ENCODE assay signal across 29 cellular contexts in the genomic region with DNA sequence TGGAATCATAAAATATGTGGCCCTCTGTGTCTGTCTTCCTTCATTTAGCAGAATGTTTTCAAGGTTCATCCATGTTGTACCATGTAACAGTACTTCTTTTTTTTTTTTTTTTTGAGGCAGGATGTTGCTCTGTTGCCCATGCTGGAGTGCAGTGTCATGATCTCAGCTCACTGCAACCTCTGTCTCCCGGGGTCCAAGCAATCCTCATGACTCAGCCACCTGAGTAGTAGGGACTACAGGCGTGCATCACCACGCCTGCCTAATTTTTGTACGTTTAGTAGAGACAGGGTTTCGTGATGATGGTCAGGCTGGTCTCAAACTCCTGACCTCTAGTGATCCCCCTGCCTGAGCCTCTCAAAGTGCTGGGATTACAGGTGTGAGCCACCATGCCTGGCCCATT. TPM values are rescaled to one million over a fixed set of nuclear protein-coding genes. Genes with fewer than 3 reads are reported as not detected.
DNase-seq lines count a peak whose midpoint lies in the region; ATAC-seq, FAIRE-seq and TF ChIP-seq lines count a peak whose summit lies in the region.
"Had no signal": no experiment of that assay in that cellular context is flagged by ENCODE, and none has a peak within 500 bp of the region (broad histone marks: within the 10 kb centered on the region; RNA-seq: fewer than 3 reads in every experiment).

No MANE protein-coding gene starts in this region.

- no peak for TF ChIP-seq POLR2A in HepG2 (IDR thresholded peaks at IDR 0.05; ENCODE audit: insufficient read depth in 1 of 2, low read depth in 2 of 2, low read length in 2 of 2)
- no peak for TF ChIP-seq POLR2A in right lobe of liver (IDR thresholded peaks at IDR 0.05)
- TF ChIP-seq POLR2A in erythroblast (IDR thresholded peaks at IDR 0.05; ENCODE audit: low read length), result no peak

- no peak overlapping the region for H3K9ac ChIP-seq in HepG2 (ENCODE audit: insufficient read depth, low read depth, low read length)

- H3K79me2 ChIP-seq in HepG2 (ENCODE audit: insufficient read depth, low read length) (peaks cover 76% of the 10 kb centered on the region), GM23338 (replicated peaks; ENCODE audit: insufficient read depth) (peaks cover 33% of the 10 kb centered on the region)

- TF ChIP-seq CTCF in HepG2 (CRISPR knock-in tag; IDR thresholded peaks at IDR 0.05) (no peak), right lobe of liver (IDR thresholded peaks at IDR 0.05) (no peak), GM23338 (conservative IDR thresholded peaks at IDR 0.05; ENCODE audit: low read depth in 2 of 2) (no peak), epithelial cell of esophagus (IDR thresholded peaks at IDR 0.05; ENCODE audit: insufficient read depth, low read depth, low read length, missing control alignments) (no peak)

- H3K27ac ChIP-seq in HepG2 (ENCODE audit: extremely low read length, insufficient read depth, low read length) (no peak overlapping the region), right lobe of liver (no peak overlapping the region), GM23338 (ENCODE audit: low read depth) (no peak overlapping the region)
- H3K27ac ChIP-seq: body of pancreas, C4-2B, epithelial cell of prostate, heart right ventricle, pancreas, Peyer's patch, right atrium auricular region had no signal

- peaks cover 29 to 86% of the 10 kb centered on the region in 2 experiments for H3K36me3 ChIP-seq in HepG2 (replicated peaks in 1 of 2; ENCODE audit: control insufficient read depth in 1 of 2, insufficient read depth in 2 of 2, low read length in 2 of 2)
- peaks cover 0 to 66% (median 26%) of the 10 kb centered on the region in 4 donors for H3K36me3 ChIP-seq in right lobe of liver
- H3K36me3 ChIP-seq in GM23338 (ENCODE audit: insufficient read depth), result peaks cover 13% of the 10 kb centered on the region; the same call in 1 of the 2 replicates

- 85% methylated on average over 5 of the region's 5 CpGs for WGBS in HepG2 (ENCODE audit: low lambda C conversion rate)
- 81% methylated on average over 4 of the region's 5 CpGs for WGBS in right lobe of liver (ENCODE audit: insufficient coverage, low coverage, low lambda C conversion rate, missing lambda C conversion rate)

- POLR2A ChIA-PET in HepG2 (lab: Yijun Ruan, JAX), result no interaction called here

- in situ Hi-C loops in HepG2 (cut with HindIII; ENCODE audit: extremely low pct_ligation_motif_present, low pct_unique_long_range_greater_than_20kb), result no loop called here

- no peak overlapping the region for H3K4me3 Mint-ChIP-seq in GM23338
- no peak overlapping the region for H3K4me3 Mint-ChIP-seq in stimulated activated naive B cell treated with anti-CD40 and anti-IgM and Interleukin-4, amounts not matched to agents 10 μg/mL and 1 μg/mL and 100 μg/mL, for 72 hours
- H3K4me3 Mint-ChIP-seq: activated CD4-positive, alpha-beta T cell treated with anti-CD3 and anti-CD28 coated beads for 36 hours; activated T-helper 17 cell treated with anti-CD3 and anti-CD28 coated beads, Interleukin-2, amount 50 U/mL, for 72 hours; nephron had no signal

- H3K4me3 ChIP-seq in HepG2 (replicated peaks in 1 of 3; ENCODE audit: insufficient read depth in 1 of 3, low read depth in 2 of 3, low read length in 3 of 3) (no peak overlapping the region), right lobe of liver (no peak overlapping the region), GM23338 (no peak overlapping the region), epithelial cell of esophagus (ENCODE audit: low read length) (no peak overlapping the region)
- H3K4me3 ChIP-seq: body of pancreas, heart right ventricle, pancreas, Peyer's patch, right atrium auricular region had no signal

- H3K4me1 ChIP-seq in HepG2 (ENCODE audit: insufficient read depth, low read length) (peaks cover 19% of the 10 kb centered on the region), right lobe of liver (no peaks in the 10 kb centered on the region), GM23338 (ENCODE audit: insufficient read depth) (no peaks in the 10 kb centered on the region)

- no peaks in the 10 kb centered on the region for H3K4me1 Mint-ChIP-seq in GM23338
- H3K4me1 Mint-ChIP-seq in stimulated activated naive B cell treated with anti-CD40 and anti-IgM and Interleukin-4, amounts not matched to agents 10 μg/mL and 1 μg/mL and 100 μg/mL, for 72 hours, result peaks cover 0 to 2% of the 10 kb centered on the region in 2 donors
- H3K4me1 Mint-ChIP-seq: nephron had no signal

- BruUV-seq in HepG2 (replicated peaks; lab: Mats Ljungman, UMichigan), result no TSS peak

- CTCF ChIA-PET in HepG2 (lab: Yijun Ruan, JAX; ENCODE audit: low intra/inter-chr PET ratio, low total read pairs), result no interaction called here

- H3K27ac Mint-ChIP-seq in GM23338, result 0 out of 2 replicates have a peak overlapping the region, but pooled peaks have one; percentile 27
- H3K27ac Mint-ChIP-seq in stimulated activated naive B cell treated with anti-CD40 and anti-IgM and Interleukin-4, amounts not matched to agents 10 μg/mL and 1 μg/mL and 100 μg/mL, for 72 hours, result peak overlapping the region; percentile 38
- H3K27ac Mint-ChIP-seq: activated CD4-positive, alpha-beta T cell treated with anti-CD3 and anti-CD28 coated beads for 36 hours; activated T-helper 17 cell treated with anti-CD3 and anti-CD28 coated beads, Interleukin-2, amount 50 U/mL, for 72 hours; nephron had no signal

- intact Hi-C loops in HepG2 (cut with micrococcal nuclease; ENCODE audit: unreplicated experiment) (loop anchor here (5.0 kb wide), 1 partner anchor 34 kb away; a partner anchor contains a TSS), right lobe of liver (cut with DNase I) (no loop called here)

- H3K4me2 ChIP-seq in HepG2 (ENCODE audit: low read depth, low read length) (no peak overlapping the region), GM23338 (no peak overlapping the region)

- H2AFZ ChIP-seq in HepG2 (ENCODE audit: low read length) (no peak overlapping the region), GM23338 (no peak overlapping the region)

- H3K9me2 ChIP-seq in GM23338 (ENCODE audit: insufficient read depth), result no peaks in the 10 kb centered on the region

- H3K27me3 ChIP-seq in HepG2 (ENCODE audit: control insufficient read depth in 1 of 2, insufficient read depth in 2 of 2, low read length in 2 of 2), result no peaks in the 10 kb centered on the region
- no peaks in the 10 kb centered on the region for H3K27me3 ChIP-seq in right lobe of liver
- H3K27me3 ChIP-seq in GM23338 (ENCODE audit: insufficient read depth), result no peaks in the 10 kb centered on the region
- H3K27me3 ChIP-seq: body of pancreas, heart right ventricle, pancreas, Peyer's patch, right atrium auricular region had no signal

- H3K9me3 Mint-ChIP-seq in GM23338, result no peaks in the 10 kb centered on the region
- H3K9me3 Mint-ChIP-seq in stimulated activated naive B cell treated with anti-CD40 and anti-IgM and Interleukin-4, amounts not matched to agents 10 μg/mL and 1 μg/mL and 100 μg/mL, for 72 hours, result no peaks in the 10 kb centered on the region
- H3K9me3 Mint-ChIP-seq: activated T-helper 17 cell treated with anti-CD3 and anti-CD28 coated beads, Interleukin-2, amount 50 U/mL, for 72 hours; nephron had no signal

- no peak for TF ChIP-seq RAD21 in HepG2 (CRISPR knock-in tag; IDR thresholded peaks at IDR 0.05)

- H3F3A ChIP-seq in GM23338 (replicated peaks; ENCODE audit: low read depth), result no peaks in the 10 kb centered on the region

- H4K20me1 ChIP-seq in HepG2 (ENCODE audit: insufficient read depth, low read length), result peaks cover 35% of the 10 kb centered on the region
- peaks cover 15% of the 10 kb centered on the region for H4K20me1 ChIP-seq in GM23338 (replicated peaks; ENCODE audit: insufficient read depth)

- ATAC-seq in HepG2, result no peak; the same call in 2 of the 3 replicates
- ATAC-seq in right lobe of liver, result no peak
- ATAC-seq in GM23338, result no peak
- ATAC-seq in stimulated activated naive B cell treated with anti-CD40 and anti-IgM and Interleukin-4, amounts not matched to agents 10 μg/mL and 1 μg/mL and 100 μg/mL, for 72 hours (replicated peaks), result no peak
- ATAC-seq: activated CD4-positive, alpha-beta T cell treated with anti-CD3 and anti-CD28 coated beads for 36 hours; activated T-helper 17 cell treated with anti-CD3 and anti-CD28 coated beads, Interleukin-2, amount 50 U/mL, for 72 hours; body of pancreas; heart right ventricle; left lobe of liver; pancreas had no signal

- FAIRE-seq in HepG2 (lab: Jason Lieb, UNC), result no peak
- FAIRE-seq: pancreas had no signal

- peaks cover 30% of the 10 kb centered on the region; the same call in 2 of the 3 replicates for H3K36me3 Mint-ChIP-seq in GM23338 (ENCODE audit: low read depth)
- peaks cover 33 to 42% of the 10 kb centered on the region in 2 donors for H3K36me3 Mint-ChIP-seq in stimulated activated naive B cell treated with anti-CD40 and anti-IgM and Interleukin-4, amounts not matched to agents 10 μg/mL and 1 μg/mL and 100 μg/mL, for 72 hours

- DNase-seq in HepG2 (ENCODE audit: low spot score) (no peak), right lobe of liver (no peak), GM23338 (ENCODE audit: low spot score) (no peak), epithelial cell of esophagus (ENCODE audit: low read depth) (peak; percentile 21), glomerular visceral epithelial cell (ENCODE audit: extremely low spot score) (no peak), erythroblast (lab: John Stamatoyannopoulos, UW) (no peak)
- no peak for DNase-seq in stimulated activated naive B cell treated with anti-CD40 and anti-IgM and Interleukin-4, amounts not matched to agents 10 μg/mL and 1 μg/mL and 100 μg/mL, for 72 hours
- DNase-seq in activated CD8-positive, alpha-beta memory T cell treated with anti-CD3 and anti-CD28 coated beads, Interleukin-2, amount 50 U/mL, for 48 hours, result no peak
- DNase-seq: activated CD4-positive, alpha-beta T cell treated with anti-CD3 and anti-CD28 coated beads for 36 hours; body of pancreas; DMS 273 treated with DMSO at 0.1 percent for 48 hours; foreskin fibroblast; GF-D8; GOT3; heart right ventricle; NCI-H1092; NCI-H1930; NCI-H526 treated with DMSO at 0.1 percent for 48 hours; pancreas; Peyer's patch; stimulated activated CD4-positive, alpha-beta T cell treated with anti-CD3 and anti-CD28 coated beads, Interleukin-12 subunit alpha, Interleukin-12 subunit beta, amount 100 ng/mL, for 4 hours; stimulated activated CD4-positive, alpha-beta T cell treated with anti-CD3 and anti-CD28 coated beads, Interleukin-4, amount 100 ng/mL, for 24 hours; stimulated activated naive CD4-positive, alpha-beta T cell had no signal

- no peaks in the 10 kb centered on the region for H3K27me3 Mint-ChIP-seq in GM23338 (ENCODE audit: insufficient read depth, low read depth, poor library complexity)
- no peaks in the 10 kb centered on the region for H3K27me3 Mint-ChIP-seq in stimulated activated naive B cell treated with anti-CD40 and anti-IgM and Interleukin-4, amounts not matched to agents 10 μg/mL and 1 μg/mL and 100 μg/mL, for 72 hours
- H3K27me3 Mint-ChIP-seq: activated CD4-positive, alpha-beta T cell treated with anti-CD3 and anti-CD28 coated beads for 36 hours; activated T-helper 17 cell treated with anti-CD3 and anti-CD28 coated beads, Interleukin-2, amount 50 U/mL, for 72 hours had no signal

- TF ChIP-seq EP300 in HepG2 (IDR thresholded peaks at IDR 0.05; ENCODE audit: low read depth in 2 of 2, low read length in 2 of 2), result no peak
- TF ChIP-seq EP300 in HepG2 (CRISPR knock-in tag; IDR thresholded peaks at IDR 0.05; ENCODE audit: borderline replicate concordance), result no peak

- H3K9me3 ChIP-seq in HepG2 (ENCODE audit: low read length), result no peaks in the 10 kb centered on the region
- no peaks in the 10 kb centered on the region for H3K9me3 ChIP-seq in right lobe of liver
- H3K9me3 ChIP-seq: body of pancreas, heart right ventricle, pancreas, Peyer's patch, right atrium auricular region had no signal

RNA-seq across cellular contexts. Expression of a gene that starts 31.2 kb away (rescaled TPM):
- total RNA-seq in HepG2 (2016; rRNA removed; fragmentation: Illumina TruSeq; extraction: Trizol), result 206 and 311 TPM in 2 replicates
- total RNA-seq in HepG2 (2016; cell fraction: cytosol; rRNA removed; fragmentation: Illumina TruSeq; extraction: Trizol; ENCODE audit: low read depth), result 27.8 and 28.9 TPM in 2 replicates
- 208 and 306 TPM in 2 replicates for total RNA-seq in HepG2 (2016; cell fraction: insoluble cytoplasmic fraction; rRNA removed; fragmentation: Illumina TruSeq; extraction: Trizol)
- 98.9 and 106 TPM in 2 replicates for total RNA-seq in HepG2 (2016; cell fraction: membrane; rRNA removed; fragmentation: Illumina TruSeq; extraction: Trizol)
- total RNA-seq in HepG2 (2016; cell fraction: nucleus; rRNA removed; fragmentation: Illumina TruSeq; extraction: Trizol), result 101 and 108 TPM in 2 replicates
- polyA plus RNA-seq in HepG2 (2011; rRNA removed), result 174 and 226 TPM in 2 replicates
- polyA plus RNA-seq in HepG2 (2011; cell fraction: cytosol; rRNA removed), result 101 and 153 TPM in 2 replicates
- 26.7 and 44.5 TPM in 2 replicates for polyA plus RNA-seq in HepG2 (2011; cell fraction: nucleus; rRNA removed)
- 237 and 266 TPM in 2 replicates for polyA plus RNA-seq in HepG2 (2012)
- 46.4 and 51.5 TPM in 2 replicates for polyA plus RNA-seq in HepG2 (2016; cell fraction: cytosol; fragmentation: Illumina TruSeq; extraction: Trizol; ENCODE audit: low read depth)
- 489 and 498 TPM in 2 replicates for polyA plus RNA-seq in HepG2 (2016; cell fraction: insoluble cytoplasmic fraction; fragmentation: Illumina TruSeq; extraction: Trizol; ENCODE audit: low read depth)
- polyA plus RNA-seq in HepG2 (2016; cell fraction: membrane; fragmentation: Illumina TruSeq; extraction: Trizol; ENCODE audit: low read depth), result 122 and 126 TPM in 2 replicates
- 219 and 228 TPM in 2 replicates for polyA plus RNA-seq in HepG2 (2016; cell fraction: nucleus; fragmentation: Illumina TruSeq; extraction: Trizol; ENCODE audit: insufficient read depth, low read depth)
- polyA minus RNA-seq in HepG2 (2011; rRNA and poly(A)+ RNA removed; ENCODE audit: low replicate concordance), result 26.5 and 48.9 TPM in 2 replicates
- polyA minus RNA-seq in HepG2 (2011; cell fraction: cytosol; rRNA and poly(A)+ RNA removed), result 83.1 and 93.6 TPM in 2 replicates
- 58.2 and 71.1 TPM in 2 replicates for polyA minus RNA-seq in HepG2 (2011; cell fraction: nucleus; rRNA and poly(A)+ RNA removed)
- total RNA-seq in right lobe of liver, result 100 to 1,000 TPM in 1 of 6 experiments, 10 to 100 TPM in 5; 65.0 to 119 (median 81.3) TPM
- 93.6 and 94.8 TPM in 2 replicates for total RNA-seq in GM23338 (2014; rRNA removed; shearing (Covaris generic))
- polyA plus RNA-seq in GM23338 (2016; fragmentation: Nextera tagmentation; extraction: Ambion mirVana), result 140 and 172 TPM in 2 replicates

RNA-seq across cellular contexts. Expression of a gene that starts 42.5 kb away (rescaled TPM):
- 5.7 TPM in 2 replicates for total RNA-seq in HepG2 (2016; rRNA removed; fragmentation: Illumina TruSeq; extraction: Trizol)
- 1.9 TPM in 2 replicates for total RNA-seq in HepG2 (2016; cell fraction: cytosol; rRNA removed; fragmentation: Illumina TruSeq; extraction: Trizol; ENCODE audit: low read depth)
- 5.6 and 6.0 TPM in 2 replicates for total RNA-seq in HepG2 (2016; cell fraction: insoluble cytoplasmic fraction; rRNA removed; fragmentation: Illumina TruSeq; extraction: Trizol)
- 3.4 and 4.0 TPM in 2 replicates for total RNA-seq in HepG2 (2016; cell fraction: membrane; rRNA removed; fragmentation: Illumina TruSeq; extraction: Trizol)
- 7.9 and 8.3 TPM in 2 replicates for total RNA-seq in HepG2 (2016; cell fraction: nucleus; rRNA removed; fragmentation: Illumina TruSeq; extraction: Trizol)
- polyA plus RNA-seq in HepG2 (2011; rRNA removed), result 9.3 and 12.5 TPM in 2 replicates
- polyA plus RNA-seq in HepG2 (2011; cell fraction: cytosol; rRNA removed), result 4.1 and 4.8 TPM in 2 replicates
- 13.9 and 15.6 TPM in 2 replicates for polyA plus RNA-seq in HepG2 (2011; cell fraction: nucleus; rRNA removed)
- 5.5 and 6.4 TPM in 2 replicates for polyA plus RNA-seq in HepG2 (2012)
- polyA plus RNA-seq in HepG2 (2016; cell fraction: cytosol; fragmentation: Illumina TruSeq; extraction: Trizol; ENCODE audit: low read depth), result 1.7 and 2.8 TPM in 2 replicates
- 5.5 and 8.7 TPM in 2 replicates for polyA plus RNA-seq in HepG2 (2016; cell fraction: insoluble cytoplasmic fraction; fragmentation: Illumina TruSeq; extraction: Trizol; ENCODE audit: low read depth)
- polyA plus RNA-seq in HepG2 (2016; cell fraction: membrane; fragmentation: Illumina TruSeq; extraction: Trizol; ENCODE audit: low read depth), result 3.2 and 3.8 TPM in 2 replicates
- 8.7 and 9.2 TPM in 2 replicates for polyA plus RNA-seq in HepG2 (2016; cell fraction: nucleus; fragmentation: Illumina TruSeq; extraction: Trizol; ENCODE audit: insufficient read depth, low read depth)
- polyA minus RNA-seq in HepG2 (2011; rRNA and poly(A)+ RNA removed; ENCODE audit: low replicate concordance), result 8.4 and 44.8 TPM in 2 replicates
- 5.8 and 6.2 TPM in 2 replicates for polyA minus RNA-seq in HepG2 (2011; cell fraction: cytosol; rRNA and poly(A)+ RNA removed)
- 22.0 and 22.4 TPM in 2 replicates for polyA minus RNA-seq in HepG2 (2011; cell fraction: nucleus; rRNA and poly(A)+ RNA removed)
- 1 to 10 TPM; 1.7 to 4.3 (median 3.2) TPM for total RNA-seq in right lobe of liver
- total RNA-seq in GM23338 (2014; rRNA removed; shearing (Covaris generic)), result 20.7 and 24.4 TPM in 2 replicates
- 11.8 and 13.0 TPM in 2 replicates for polyA plus RNA-seq in GM23338 (2016; fragmentation: Nextera tagmentation; extraction: Ambion mirVana)
